In the genomic region with DNA sequence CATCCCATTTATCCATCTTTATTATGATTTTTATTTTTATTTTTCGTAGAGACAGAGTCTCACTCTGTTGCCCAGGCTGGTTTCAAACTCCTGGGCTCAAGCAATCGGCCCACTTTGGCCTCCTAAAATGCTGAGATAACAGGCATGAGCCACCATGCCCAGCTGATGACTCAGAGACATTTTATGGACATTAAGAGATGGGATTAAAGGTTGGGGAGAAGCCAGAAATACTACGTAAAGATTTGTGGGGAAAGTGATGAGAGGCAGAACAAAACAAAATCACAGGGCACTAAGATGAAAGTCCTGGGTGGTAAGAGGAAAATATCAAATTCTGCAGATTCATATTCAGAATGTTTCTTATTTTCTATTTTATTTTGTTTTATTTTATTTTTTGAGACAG, we compare ENCODE assay signal across 33 cellular contexts. TPM values are rescaled to one million over a fixed set of nuclear protein-coding genes. Genes with fewer than 3 reads are reported as not detected.
DNase-seq lines count a peak whose midpoint lies in the region; ATAC-seq and TF ChIP-seq lines count a peak whose summit lies in the region.
"Had no signal": no experiment of that assay in that cellular context is flagged by ENCODE, and none has a peak within 500 bp of the region (broad histone marks: within the 10 kb centered on the region; RNA-seq: fewer than 3 reads in every experiment).

No MANE protein-coding gene starts in this region.

- no peaks in the 10 kb centered on the region for H4K20me1 ChIP-seq in SK-N-SH (ENCODE audit: insufficient read depth)

- WGBS in SK-N-SH (ENCODE audit: low lambda C conversion rate), result 42% methylated on average over 3 of the region's 3 CpGs

- H3K4me3 ChIP-seq in A673 (ENCODE audit: low read depth, low read length, poor library complexity, severe bottlenecking) (no peak overlapping the region), SK-N-SH (ENCODE audit: low read depth in 2 of 2, low read length in 1 of 2) (no peak overlapping the region), fibroblast of villous mesenchyme (ENCODE audit: low read depth, low read length) (no peak overlapping the region)
- H3K4me3 ChIP-seq: HAP-1, neural progenitor cell, pancreas, testis had no signal

- no peaks in the 10 kb centered on the region for H3K79me2 ChIP-seq in SK-N-SH (ENCODE audit: insufficient read depth)

- peaks cover 13% of the 10 kb centered on the region for H3K27me3 ChIP-seq in A673 (replicated peaks; ENCODE audit: insufficient read depth, low read depth, low read length, poor library complexity)
- no peaks in the 10 kb centered on the region for H3K27me3 ChIP-seq in SK-N-SH (ENCODE audit: insufficient read depth)
- H3K27me3 ChIP-seq: pancreas, testis had no signal

- CTCF ChIA-PET in A673 (lab: Charles Lee) (no interaction called here), SK-N-SH (lab: Yijun Ruan, JAX) (interaction anchor here (0.9 to 3.3 kb wide), 4 partner anchors 11 to 48 kb away, joined by 3 to 31 read pairs (median 5); no protein-coding TSS in a partner anchor)

- H3K27ac ChIP-seq in A673 (ENCODE audit: low read depth, low read length, poor library complexity, severe bottlenecking), result no peak overlapping the region
- H3K27ac ChIP-seq in SK-N-SH (ENCODE audit: low read depth in 2 of 2, low read length in 1 of 2), result no peak overlapping the region
- H3K27ac ChIP-seq: neural progenitor cell, pancreas, testis had no signal

- no peak overlapping the region for H3K9ac ChIP-seq in SK-N-SH
- H3K9ac ChIP-seq: neural progenitor cell had no signal

- DNase-seq in A673 (ENCODE audit: low spot score) (peak; percentile 45), HT1080 (ENCODE audit: low read depth) (peak; percentile 20), SK-N-SH (no peak), fibroblast of villous mesenchyme (ENCODE audit: low read depth) (peak; percentile 38), COLO829 (ENCODE audit: low spot score) (no peak), glomerular visceral epithelial cell (ENCODE audit: extremely low spot score) (no peak)
- DNase-seq: activated CD4-positive, alpha-beta T cell treated with anti-CD3 and anti-CD28 coated beads for 4 hours; activated CD8-positive, alpha-beta T cell treated with anti-CD3 and anti-CD28 coated beads, Interleukin-2, amount 10 ng/mL, durations not matched to agents 7 days and 5 days; activated naive CD4-positive, alpha-beta T cell treated with anti-CD3 and anti-CD28 coated beads, Interleukin-2, amount 50 U/mL, for 16 hours; AML-193; amygdala; CD4-positive, CD25-positive, alpha-beta regulatory T cell; DND-41; head of caudate nucleus; left ventricle myocardium superior; NCI-H1105 treated with DMSO at 0.1 percent for 48 hours; NCI-H1930; NCI-H524 treated with DMSO at 0.1 percent for 48 hours; pancreas; retina; SHP77 treated with DMSO at 0.1 percent for 48 hours; stimulated activated CD4-positive, alpha-beta T cell treated with anti-CD3 and anti-CD28 coated beads, Interleukin-2, amount 100 ng/mL, for 24 hours; testis had no signal

- H3F3A ChIP-seq in SK-N-SH (replicated peaks; ENCODE audit: insufficient read depth), result peaks cover 4% of the 10 kb centered on the region

- H3K36me3 ChIP-seq in A673 (ENCODE audit: insufficient read depth, low read length, poor library complexity, severe bottlenecking) (no peaks in the 10 kb centered on the region), SK-N-SH (replicated peaks in 1 of 2; ENCODE audit: control insufficient read depth in 1 of 2, insufficient read depth in 2 of 2, low read length in 1 of 2) (no peaks in the 10 kb centered on the region)
- H3K36me3 ChIP-seq: HAP-1, neural progenitor cell, pancreas had no signal

- intact Hi-C loops in A673 (cut with micrococcal nuclease; ENCODE audit: unreplicated experiment), result no loop called here

- BruUV-seq in A673 (replicated peaks; lab: Mats Ljungman, UMichigan), result no TSS peak

- TF ChIP-seq CTCF in A673 (conservative IDR thresholded peaks at IDR 0.05; ENCODE audit: low read depth, low read length), result no peak
- TF ChIP-seq CTCF in SK-N-SH (IDR thresholded peaks at IDR 0.05), result no peak
- TF ChIP-seq CTCF in fibroblast of villous mesenchyme (IDR thresholded peaks at IDR 0.05; ENCODE audit: insufficient read depth, low read depth, low read length), result no peak

- no peak for TF ChIP-seq EP300 in SK-N-SH (IDR thresholded peaks at IDR 0.05; ENCODE audit: borderline replicate concordance in 1 of 2, low read depth in 1 of 2, low read length in 1 of 2)

- H3K4me1 ChIP-seq in A673 (ENCODE audit: insufficient read depth, low read length, poor library complexity, severe bottlenecking) (no peaks in the 10 kb centered on the region), SK-N-SH (ENCODE audit: control insufficient read depth in 1 of 2, insufficient read depth in 2 of 2, low read depth in 1 of 2, low read length in 1 of 2) (peaks cover 0 to 12% of the 10 kb centered on the region in 2 experiments; a peak in 1 of 4 replicates)
- H3K4me1 ChIP-seq: HAP-1, pancreas, testis had no signal

- no peak overlapping the region for H2AFZ ChIP-seq in SK-N-SH (ENCODE audit: low read depth)
- H2AFZ ChIP-seq: neural progenitor cell had no signal

- no peaks in the 10 kb centered on the region for H3K9me3 ChIP-seq in A673 (ENCODE audit: low read depth, low read length, poor library complexity, severe bottlenecking)
- H3K9me3 ChIP-seq in SK-N-SH, result no peaks in the 10 kb centered on the region
- H3K9me3 ChIP-seq: HAP-1, pancreas, testis had no signal

- no peaks in the 10 kb centered on the region for H3K9me2 ChIP-seq in SK-N-SH

- 0 out of 2 replicates have a peak overlapping the region, but pooled peaks have one; percentile 2 for H3K4me2 ChIP-seq in SK-N-SH
- H3K4me2 ChIP-seq: neural progenitor cell had no signal

- no peak for TF ChIP-seq RAD21 in SK-N-SH (IDR thresholded peaks at IDR 0.05; ENCODE audit: low read length)

- POLR2A ChIA-PET in A673 (lab: Charles Lee; ENCODE audit: low non-redundant PET), result no interaction called here
- POLR2A ChIA-PET in SK-N-SH (lab: Yijun Ruan, JAX), result interaction anchor here (0.6 kb wide), 1 partner anchor 966 kb away, joined by 3 read pairs; no protein-coding TSS in a partner anchor

- ATAC-seq in HG02759 (IDR thresholded peaks at IDR 0.05; ENCODE audit: unreplicated experiment), result no peak
- ATAC-seq in HG03097 (IDR thresholded peaks at IDR 0.05; ENCODE audit: low FRiP score, unreplicated experiment), result no peak
- ATAC-seq: activated CD8-positive, alpha-beta T cell treated with anti-CD3 and anti-CD28 coated beads, Interleukin-2, amount 10 ng/mL, durations not matched to agents 7 days and 5 days; activated T-helper 17 cell treated with anti-CD3 and anti-CD28 coated beads, Interleukin-2, amount 50 U/mL, for 72 hours; left ventricle myocardium superior; pancreas had no signal

TF ChIP-seq in SK-N-SH, 30 proteins besides CTCF, POLR2A, EP300 and RAD21:
- no peak for TF ChIP-seq GABPA (IDR thresholded peaks at IDR 0.05; ENCODE audit: low read depth)
- TF ChIP-seq FOSL2 (IDR thresholded peaks at IDR 0.05; ENCODE audit: borderline replicate concordance, low read depth), result 0 out of 2 replicates have a peak, but pooled peaks have one; percentile 19
TF ChIP-seq in SK-N-SH: peak in this region for 1.

RNA-seq across cellular contexts. Expression of a gene that starts 7.6 kb away (rescaled TPM):
- total RNA-seq in A673 (2021) (not detected in 2 replicates), fibroblast of villous mesenchyme (not detected in 2 replicates)
- not detected in 2 replicates for total RNA-seq in HT1080 (2014; rRNA removed; shearing (Covaris generic))
- polyA plus RNA-seq in HT1080 (2015; cell fraction: cytosol; rRNA removed), result not detected in 2 replicates
- not detected in 2 replicates for polyA plus RNA-seq in HT1080 (2015; cell fraction: nucleus; rRNA removed)
- 0.18 and 0.28 TPM in 2 replicates for polyA plus RNA-seq in SK-N-SH (2012; rRNA removed)
- 0.14 and 0.18 TPM in 2 replicates for polyA plus RNA-seq in SK-N-SH (2012; cell fraction: cytosol; rRNA removed)
- 0.35 and 0.38 TPM in 2 replicates for polyA plus RNA-seq in SK-N-SH (2012; cell fraction: nucleus; rRNA removed)
- total RNA-seq: CD4-positive, CD25-positive, alpha-beta regulatory T cell; endothelial cell of umbilical vein; fibroblast of lung; left ventricle myocardium superior; mesenteric fat pad had no signal
- polyA plus RNA-seq: endothelial cell of umbilical vein, fibroblast of lung, IgD-negative memory B cell, keratinocyte had no signal

RNA-seq across cellular contexts. Expression of a gene that starts 49.3 kb away (rescaled TPM):
- total RNA-seq in A673 (2021), result 3.8 and 4.7 TPM in 2 replicates
- total RNA-seq in HT1080 (2014; rRNA removed; shearing (Covaris generic)), result 0.93 and 1.9 TPM in 2 replicates
- 0.33 and 0.67 TPM in 2 replicates for polyA plus RNA-seq in HT1080 (2015; cell fraction: cytosol; rRNA removed)
- polyA plus RNA-seq in HT1080 (2015; cell fraction: nucleus; rRNA removed), result 40.9 and 42.1 TPM in 2 replicates
- polyA plus RNA-seq in SK-N-SH (2012; rRNA removed), result 8.8 and 15.5 TPM in 2 replicates
- 1.3 and 1.4 TPM in 2 replicates for polyA plus RNA-seq in SK-N-SH (2012; cell fraction: cytosol; rRNA removed)
- 99.1 and 129 TPM in 2 replicates for polyA plus RNA-seq in SK-N-SH (2012; cell fraction: nucleus; rRNA removed)
- total RNA-seq in fibroblast of villous mesenchyme, result 2.6 and 3.9 TPM in 2 replicates

RNA-seq across cellular contexts. Expression of a gene that starts 59.3 kb away (rescaled TPM):
- total RNA-seq in A673 (2021), result 293 and 297 TPM in 2 replicates
- 239 and 289 TPM in 2 replicates for total RNA-seq in HT1080 (2014; rRNA removed; shearing (Covaris generic))
- 184 and 229 TPM in 2 replicates for polyA plus RNA-seq in HT1080 (2015; cell fraction: cytosol; rRNA removed)
- polyA plus RNA-seq in HT1080 (2015; cell fraction: nucleus; rRNA removed), result 97.1 and 141 TPM in 2 replicates
- polyA plus RNA-seq in SK-N-SH (2012; rRNA removed), result 340 and 368 TPM in 2 replicates
- polyA plus RNA-seq in SK-N-SH (2012; cell fraction: cytosol; rRNA removed), result 246 and 295 TPM in 2 replicates
- 159 and 228 TPM in 2 replicates for polyA plus RNA-seq in SK-N-SH (2012; cell fraction: nucleus; rRNA removed)
- total RNA-seq in fibroblast of villous mesenchyme, result 109 and 162 TPM in 2 replicates

Comparison
In these comparisons a context has a peak if more than half of its experiments do, and no peak if none do; other contexts are left out.
1. DNase-seq: peak in A673 (single experiment), HT1080 (single experiment) and fibroblast of villous mesenchyme (single experiment); none in SK-N-SH (single experiment), COLO829 (single experiment) and glomerular visceral epithelial cell (single experiment).